Comparison of ENCODE assay signal across 10 cellular contexts in genomic region chr20:50294164-50295088, GRCh38.
DNase-seq lines count a peak whose midpoint lies in the region; ATAC-seq and TF ChIP-seq lines count a peak whose summit lies in the region.
"Had no signal": no experiment of that assay in that cellular context is flagged by ENCODE, and none has a peak within 500 bp of the region (broad histone marks: within the 10 kb centered on the region; RNA-seq: fewer than 3 reads in every experiment).

No MANE protein-coding gene starts in this region.

- H3K27me3 Mint-ChIP-seq in MCF 10A (ENCODE audit: insufficient read depth, unreplicated experiment) (no peaks in the 10 kb centered on the region), brain (peaks cover 3% of the 10 kb centered on the region), nephron progenitor cell (ENCODE audit: low read depth, poor library complexity) (peaks cover 9% of the 10 kb centered on the region)

- no peaks in the 10 kb centered on the region for H3K36me3 Mint-ChIP-seq in MCF 10A (ENCODE audit: insufficient read depth, unreplicated experiment)
- H3K36me3 Mint-ChIP-seq in brain, result no peaks in the 10 kb centered on the region
- no peaks in the 10 kb centered on the region for H3K36me3 Mint-ChIP-seq in nephron progenitor cell (ENCODE audit: low read depth)

- no peaks in the 10 kb centered on the region for H3K27me3 ChIP-seq in breast epithelium
- H3K27me3 ChIP-seq in upper lobe of right lung, result no peaks in the 10 kb centered on the region

- POLR2A ChIA-PET in MCF 10A (lab: Yijun Ruan, JAX), result interaction anchor here (1.0 to 1.2 kb wide), 2 partner anchors 11 to 128 kb away, joined by 3 to 4 read pairs; no protein-coding TSS in a partner anchor

- ATAC-seq in upper lobe of right lung (no peak), HG02642 (IDR thresholded peaks at IDR 0.05; ENCODE audit: poor library complexity, unreplicated experiment) (no peak)

- CTCF ChIA-PET in MCF 10A (lab: Yijun Ruan, JAX), result interaction anchor here (1.0 to 2.0 kb wide), 2 partner anchors 13 to 92 kb away, joined by 3 to 7 read pairs; no protein-coding TSS in a partner anchor

- TF ChIP-seq POLR2A in breast epithelium (IDR thresholded peaks at IDR 0.05), result no peak

- H3K36me3 ChIP-seq in breast epithelium (no peaks in the 10 kb centered on the region), upper lobe of right lung (no peaks in the 10 kb centered on the region)

- H3K27ac Mint-ChIP-seq in MCF 10A (ENCODE audit: low read depth, unreplicated experiment), result no peak overlapping the region
- peak overlapping the region in 3 of 5 experiments; percentile 48 to 82 (median 57) for H3K27ac Mint-ChIP-seq in brain
- peak overlapping the region; percentile 43 for H3K27ac Mint-ChIP-seq in nephron progenitor cell

- DNase-seq in breast epithelium (ENCODE audit: low spot score in 2 of 2) (no peak), MCF 10A (ENCODE audit: unreplicated experiment) (no peak), nephron progenitor cell (no peak), upper lobe of right lung (no peak), posterior vena cava (ENCODE audit: low spot score) (no peak), SIG-M5 (lab: John Stamatoyannopoulos, UW) (no peak)
- DNase-seq: DMS79 treated with DMSO at 0.1 percent for 48 hours; stimulated activated naive CD4-positive, alpha-beta T cell treated with Interleukin-2 at 50 U/mL for 16 hours had no signal

- H3K27ac ChIP-seq in breast epithelium (peak overlapping the region; percentile 81 to 89), upper lobe of right lung (peak overlapping the region; percentile 84)

- BruUV-seq in MCF 10A (replicated peaks; lab: Mats Ljungman, UMichigan), result no TSS peak

- TF ChIP-seq CTCF in breast epithelium (IDR thresholded peaks at IDR 0.05), result no peak
- no peak for TF ChIP-seq CTCF in MCF 10A (IDR thresholded peaks at IDR 0.05; ENCODE audit: unreplicated experiment)
- TF ChIP-seq CTCF in brain (conservative IDR thresholded peaks at IDR 0.05), result no peak
- TF ChIP-seq CTCF in nephron progenitor cell (IDR thresholded peaks at IDR 0.05), result no peak
- no peak for TF ChIP-seq CTCF in upper lobe of right lung (IDR thresholded peaks at IDR 0.05)

- H3K4me1 Mint-ChIP-seq in MCF 10A (ENCODE audit: insufficient read depth, unreplicated experiment), result no peaks in the 10 kb centered on the region
- peaks cover 13% of the 10 kb centered on the region for H3K4me1 Mint-ChIP-seq in brain
- peaks cover 23% of the 10 kb centered on the region for H3K4me1 Mint-ChIP-seq in nephron progenitor cell

- no peak overlapping the region for H3K4me3 ChIP-seq in breast epithelium
- no peak overlapping the region for H3K4me3 ChIP-seq in upper lobe of right lung

- intact Hi-C loops in breast epithelium (cut with DNase I; ENCODE audit: low total_unique reads), result no loop called here
- intact Hi-C loops in MCF 10A (cut with micrococcal nuclease), result no loop called here
- intact Hi-C loops in upper lobe of right lung (cut with DNase I), result no loop called here
- intact Hi-C loops in posterior vena cava (cut with DNase I), result loop anchor here in 1 of 2 donors (10.0 kb wide), 1 partner anchor 90 kb away; no protein-coding TSS in a partner anchor

- H3K4me3 Mint-ChIP-seq in MCF 10A (ENCODE audit: unreplicated experiment) (no peak overlapping the region), brain (no peak overlapping the region), nephron progenitor cell (no peak overlapping the region)

- H3K9me3 ChIP-seq in breast epithelium (no peaks in the 10 kb centered on the region), upper lobe of right lung (no peaks in the 10 kb centered on the region)

- H3K4me1 ChIP-seq in breast epithelium, result peaks cover 11 to 15% of the 10 kb centered on the region in 2 donors
- peaks cover 40% of the 10 kb centered on the region for H3K4me1 ChIP-seq in upper lobe of right lung

- H3K9me3 Mint-ChIP-seq in MCF 10A (ENCODE audit: unreplicated experiment), result no peaks in the 10 kb centered on the region
- H3K9me3 Mint-ChIP-seq in brain, result peaks cover 0 to 11% (median 0%) of the 10 kb centered on the region in 5 experiments
- H3K9me3 Mint-ChIP-seq in nephron progenitor cell, result no peaks in the 10 kb centered on the region
